Comparison of ENCODE assay signal across 23 cellular contexts in genomic region chr2:187091664-187092063, GRCh38.
"Had no signal": no experiment of that assay in that cellular context is flagged by ENCODE, and none has a peak within 500 bp of the region (broad histone marks: within the 10 kb centered on the region; RNA-seq: fewer than 3 reads in every experiment).

No MANE protein-coding gene starts in this region.

- H3K4me3 ChIP-seq: esophagus squamous epithelium, gastroesophageal sphincter, lung, pancreas, psoas muscle, spleen, tibial artery, upper lobe of left lung, uterus had no signal

- H3K4me1 ChIP-seq: esophagus squamous epithelium, gastroesophageal sphincter, pancreas, psoas muscle, spleen, tibial artery, upper lobe of left lung, uterus had no signal

- DNase-seq: dermis blood vessel endothelial cell; esophagus squamous epithelium; foreskin fibroblast; kidney; left colon; left ventricle myocardium superior; mesenchymal stem cell; naive B cell; occipital lobe; pancreas; psoas muscle; retina; spleen; stimulated activated CD4-positive, alpha-beta T cell treated with anti-CD3 and anti-CD28 coated beads, Interleukin-15, amount 100 ng/mL, for 24 hours; stimulated activated CD4-positive, alpha-beta T cell treated with anti-CD3 and anti-CD28 coated beads, Interleukin-1b, Interleukin-23, amount 100 ng/mL, for 48 hours; stimulated activated CD4-positive, alpha-beta T cell treated with anti-CD3 and anti-CD28 coated beads, Interleukin-4, amount 100 ng/mL, for 24 hours; tibial artery; upper lobe of left lung; uterus had no signal

- H3K27me3 ChIP-seq: esophagus squamous epithelium, gastroesophageal sphincter, pancreas, spleen, tibial artery, upper lobe of left lung, uterus had no signal

- ATAC-seq: gastroesophageal sphincter; left colon; left ventricle myocardium superior; pancreas; psoas muscle; sciatic nerve; stimulated activated memory B cell treated with anti-CD40 and anti-IgM and Interleukin-4, amounts not matched to agents 10 μg/mL and 1 μg/mL and 100 μg/mL, for 72 hours had no signal

- H3K27ac ChIP-seq: esophagus squamous epithelium, gastroesophageal sphincter, pancreas, psoas muscle, spleen, tibial artery, uterus had no signal

- H3K9me3 ChIP-seq: esophagus squamous epithelium, gastroesophageal sphincter, pancreas, psoas muscle, spleen, tibial artery, upper lobe of left lung, uterus had no signal

- H3K36me3 ChIP-seq: esophagus squamous epithelium, gastroesophageal sphincter, pancreas, spleen, tibial artery, upper lobe of left lung, uterus had no signal
